Comparison of ENCODE assay signal across 20 cellular contexts in genomic region chr18:7647500-7647899, GRCh38.
DNase-seq lines count a peak whose midpoint lies in the region; ATAC-seq and TF ChIP-seq lines count a peak whose summit lies in the region.
"Had no signal": no experiment of that assay in that cellular context is flagged by ENCODE, and none has a peak within 500 bp of the region (broad histone marks: within the 10 kb centered on the region; RNA-seq: fewer than 3 reads in every experiment).

No MANE protein-coding gene starts in this region.

- H3K36me3 Mint-ChIP-seq in Caco-2 (ENCODE audit: insufficient read depth, unreplicated experiment) (peaks cover 28% of the 10 kb centered on the region), MCF 10A (ENCODE audit: insufficient read depth, unreplicated experiment) (no peaks in the 10 kb centered on the region)
- H3K36me3 Mint-ChIP-seq: CD4-positive, alpha-beta memory T cell had no signal

- no peaks in the 10 kb centered on the region for H4K20me1 ChIP-seq in SK-N-SH (ENCODE audit: insufficient read depth)

- peaks cover 29% of the 10 kb centered on the region for H3K4me1 Mint-ChIP-seq in Caco-2 (ENCODE audit: low read depth, unreplicated experiment)
- H3K4me1 Mint-ChIP-seq in MCF 10A (ENCODE audit: insufficient read depth, unreplicated experiment) = peaks cover 5% of the 10 kb centered on the region
- H3K4me1 Mint-ChIP-seq: CD4-positive, alpha-beta memory T cell had no signal

- CTCF ChIA-PET in Caco-2 (lab: Charles Lee) (no interaction called here), MCF 10A (lab: Yijun Ruan, JAX) (no interaction called here), SK-N-SH (lab: Yijun Ruan, JAX) (no interaction called here)

- no peak overlapping the region for H3K27ac ChIP-seq in psoas muscle
- H3K27ac ChIP-seq in SK-N-SH (ENCODE audit: low read depth in 2 of 2, low read length in 1 of 2) = no peak overlapping the region

- H3K27me3 ChIP-seq in Caco-2 (replicated peaks; ENCODE audit: control insufficient read depth, insufficient read depth, low read length) (no peaks in the 10 kb centered on the region), psoas muscle (ENCODE audit: insufficient read depth in 3 of 3, low read length in 2 of 3) (no peaks in the 10 kb centered on the region), SK-N-SH (ENCODE audit: insufficient read depth) (no peaks in the 10 kb centered on the region)

- no peak overlapping the region for H3K4me3 Mint-ChIP-seq in Caco-2 (ENCODE audit: unreplicated experiment)
- H3K4me3 Mint-ChIP-seq in MCF 10A (ENCODE audit: unreplicated experiment) = no peak overlapping the region
- H3K4me3 Mint-ChIP-seq: GM23338, H9 had no signal

- POLR2A ChIA-PET in Caco-2 (lab: Charles Lee) = no interaction called here
- POLR2A ChIA-PET in MCF 10A (lab: Yijun Ruan, JAX) = no interaction called here
- POLR2A ChIA-PET in SK-N-SH (lab: Yijun Ruan, JAX) = no interaction called here

- H3K27me3 Mint-ChIP-seq in Caco-2 (ENCODE audit: insufficient read depth, unreplicated experiment) (no peaks in the 10 kb centered on the region), MCF 10A (ENCODE audit: insufficient read depth, unreplicated experiment) (no peaks in the 10 kb centered on the region)
- H3K27me3 Mint-ChIP-seq: CD4-positive, alpha-beta memory T cell had no signal

- no peak overlapping the region for H3K4me2 ChIP-seq in SK-N-SH
- H3K4me2 ChIP-seq: GM23338 had no signal

- intact Hi-C loops in Caco-2 (cut with micrococcal nuclease; ENCODE audit: unreplicated experiment) (loop anchor here (2.0 to 5.0 kb wide), 3 partner anchors 75 to 695 kb away; no protein-coding TSS in a partner anchor), psoas muscle (cut with DNase I) (no loop called here), MCF 10A (cut with micrococcal nuclease) (no loop called here)

- H3K9me2 ChIP-seq in SK-N-SH = no peaks in the 10 kb centered on the region

- no peak for TF ChIP-seq RAD21 in SK-N-SH (IDR thresholded peaks at IDR 0.05; ENCODE audit: low read length)

- H3K4me1 ChIP-seq in Caco-2 (peaks cover 62% of the 10 kb centered on the region), psoas muscle (peaks cover 31% of the 10 kb centered on the region), SK-N-SH (ENCODE audit: control insufficient read depth in 1 of 2, insufficient read depth in 2 of 2, low read depth in 1 of 2, low read length in 1 of 2) (peaks cover 0 to 7% of the 10 kb centered on the region in 2 experiments; a peak in 2 of 4 replicates)

- ATAC-seq in psoas muscle = peak; percentile 54 to 82 (median 70)
- no peak for ATAC-seq in left lobe of liver
- ATAC-seq: A549, GM12878, GM23338, HCT116 had no signal

- no peak overlapping the region for H3K4me3 ChIP-seq in Caco-2 (ENCODE audit: low read depth, low read length)
- no peak overlapping the region for H3K4me3 ChIP-seq in epithelial cell of proximal tubule (ENCODE audit: low read depth, low read length)
- no peak overlapping the region for H3K4me3 ChIP-seq in psoas muscle
- no peak overlapping the region for H3K4me3 ChIP-seq in SK-N-SH (ENCODE audit: low read depth in 2 of 2, low read length in 1 of 2)
- H3K4me3 ChIP-seq: A549, GM12878, GM23338 had no signal

- no peak for TF ChIP-seq EP300 in SK-N-SH (IDR thresholded peaks at IDR 0.05; ENCODE audit: borderline replicate concordance in 1 of 2, low read depth in 1 of 2, low read length in 1 of 2)

- H3K9me3 Mint-ChIP-seq in Caco-2 (ENCODE audit: unreplicated experiment) = no peaks in the 10 kb centered on the region
- no peaks in the 10 kb centered on the region for H3K9me3 Mint-ChIP-seq in MCF 10A (ENCODE audit: unreplicated experiment)

- H2AFZ ChIP-seq in SK-N-SH (ENCODE audit: low read depth) = no peak overlapping the region
- H2AFZ ChIP-seq: GM23338 had no signal

- no peaks in the 10 kb centered on the region for H3F3A ChIP-seq in SK-N-SH (replicated peaks; ENCODE audit: insufficient read depth)

- H3K9me3 ChIP-seq in Caco-2 (peaks cover 8% of the 10 kb centered on the region; the same call in 1 of the 2 replicates), psoas muscle (no peaks in the 10 kb centered on the region), SK-N-SH (no peaks in the 10 kb centered on the region)
- H3K9me3 ChIP-seq: A549 had no signal

- H3K9ac ChIP-seq in SK-N-SH = no peak overlapping the region

- DNase-seq in Caco-2 = no peak
- DNase-seq in epithelial cell of proximal tubule (ENCODE audit: low read depth) = peak; percentile 59
- DNase-seq in psoas muscle = no peak
- no peak for DNase-seq in MCF 10A (ENCODE audit: unreplicated experiment)
- DNase-seq in SK-N-SH = no peak
- DNase-seq in left lobe of liver (ENCODE audit: low spot score) = no peak
- DNase-seq: 8988T; ACHN; AML-193; C1 segment of cervical spinal cord; CD4-positive, alpha-beta memory T cell; COR-L47; DMS79; EL; GDM1; H9 had no signal

- 71 to 84% (median 73%) methylated on average over 3 of the region's 3 CpGs for WGBS in psoas muscle, 3 donors
- 29% methylated on average over 3 of the region's 3 CpGs for WGBS in SK-N-SH (ENCODE audit: low lambda C conversion rate)

- TF ChIP-seq CTCF in Caco-2 (IDR thresholded peaks at IDR 0.05; ENCODE audit: insufficient read depth in 1 of 2, low read depth in 1 of 2, low read length in 1 of 2, severe bottlenecking in 1 of 2, unreplicated experiment in 1 of 2) (no peak), epithelial cell of proximal tubule (conservative IDR thresholded peaks at IDR 0.05; ENCODE audit: low read depth, low read length) (no peak), psoas muscle (IDR thresholded peaks at IDR 0.05) (no peak), MCF 10A (IDR thresholded peaks at IDR 0.05; ENCODE audit: unreplicated experiment) (no peak), SK-N-SH (IDR thresholded peaks at IDR 0.05) (no peak)

- BruUV-seq in Caco-2 (replicated peaks; lab: Mats Ljungman, UMichigan) (no TSS peak), MCF 10A (replicated peaks; lab: Mats Ljungman, UMichigan) (no TSS peak)

- no peaks in the 10 kb centered on the region for H3K79me2 ChIP-seq in SK-N-SH (ENCODE audit: insufficient read depth)

- H3K27ac Mint-ChIP-seq in Caco-2 (ENCODE audit: unreplicated experiment) (peak overlapping the region; percentile 72), MCF 10A (ENCODE audit: low read depth, unreplicated experiment) (no peak overlapping the region)
- H3K27ac Mint-ChIP-seq: CD4-positive, alpha-beta memory T cell; GM23338; H9 had no signal

- no peaks in the 10 kb centered on the region for H3K36me3 ChIP-seq in Caco-2 (ENCODE audit: control insufficient read depth, insufficient read depth, low read length)
- no peaks in the 10 kb centered on the region for H3K36me3 ChIP-seq in psoas muscle (ENCODE audit: insufficient read depth in 1 of 2, low read depth in 1 of 2)
- H3K36me3 ChIP-seq in SK-N-SH (replicated peaks in 1 of 2; ENCODE audit: control insufficient read depth in 1 of 2, insufficient read depth in 2 of 2, low read length in 1 of 2) = no peaks in the 10 kb centered on the region

TF ChIP-seq in SK-N-SH, 30 proteins besides CTCF, POLR2A, EP300 and RAD21:
- TF ChIP-seq MEF2A (IDR thresholded peaks at IDR 0.05; ENCODE audit: borderline replicate concordance, low read depth) (no peak), RFX5 (IDR thresholded peaks at IDR 0.05; ENCODE audit: low read length) (no peak), SMC3 (IDR thresholded peaks at IDR 0.05; ENCODE audit: low read depth, low read length) (no peak), IRF3 (IDR thresholded peaks at IDR 0.05; ENCODE audit: low read depth, low read length) (no peak), GABPA (IDR thresholded peaks at IDR 0.05; ENCODE audit: low read depth) (no peak), RCOR1 (IDR thresholded peaks at IDR 0.05; ENCODE audit: low read length) (no peak), GATA2 (CRISPR knock-in tag; IDR thresholded peaks at IDR 0.05) (no peak)
